In genomic region chr3:14425574-14426304, GRCh38 we compare ENCODE assay signal across 8 cellular contexts. TPM values are rescaled to one million over a fixed set of nuclear protein-coding genes. Genes with fewer than 3 reads are reported as not detected.
DNase-seq lines count a peak whose midpoint lies in the region; ATAC-seq and TF ChIP-seq lines count a peak whose summit lies in the region.

No MANE protein-coding gene starts in this region.

- no peak for TF ChIP-seq CTCF in smooth muscle cell (IDR thresholded peaks at IDR 0.05; ENCODE audit: borderline replicate concordance, insufficient read depth, poor library complexity, severe bottlenecking)

- H3K4me1 ChIP-seq in smooth muscle cell (ENCODE audit: low read depth), result no peaks in the 10 kb centered on the region

- no peak overlapping the region for H3K4me2 ChIP-seq in smooth muscle cell

- no peaks in the 10 kb centered on the region for H3K27me3 Mint-ChIP-seq in activated CD8-positive, alpha-beta memory T cell treated with anti-CD3 and anti-CD28 coated beads, Interleukin-2, amount 10 ng/mL, durations not matched to agents 7 days and 5 days
- H3K27me3 Mint-ChIP-seq in naive thymus-derived CD8-positive, alpha-beta T cell, result no peaks in the 10 kb centered on the region

- H3K27me3 ChIP-seq in smooth muscle cell (ENCODE audit: low read depth), result no peaks in the 10 kb centered on the region

- DNase-seq in EH (ENCODE audit: low read depth) (peak; percentile 77), DMS153 (lab: John Stamatoyannopoulos, UW) (no peak), hippocampal formation (lab: John Stamatoyannopoulos, UW) (no peak), smooth muscle cell (lab: John Stamatoyannopoulos, UW; ENCODE audit: unreplicated experiment) (no peak)
- DNase-seq in activated CD8-positive, alpha-beta memory T cell treated with anti-CD3 and anti-CD28 coated beads, Interleukin-2, amount 10 ng/mL, durations not matched to agents 7 days and 5 days, result peak; percentile 88
- DNase-seq in naive thymus-derived CD8-positive, alpha-beta T cell, result peak in 8 of 10 donors; percentile 23 to 43 (median 35)

- WGBS in smooth muscle cell (ENCODE audit: low lambda C conversion rate), result 66% methylated on average over 16 of the region's 16 CpGs

- H3K9ac ChIP-seq in smooth muscle cell (ENCODE audit: low read depth), result no peak overlapping the region

- no peaks in the 10 kb centered on the region for H3K9me3 ChIP-seq in KOPT-K1 (ENCODE audit: insufficient read depth, low read length, poor library complexity, severe bottlenecking)
- no peaks in the 10 kb centered on the region for H3K9me3 ChIP-seq in smooth muscle cell (replicated peaks; ENCODE audit: low read depth)

- no peaks in the 10 kb centered on the region for H3K9me3 Mint-ChIP-seq in activated CD8-positive, alpha-beta memory T cell treated with anti-CD3 and anti-CD28 coated beads, Interleukin-2, amount 10 ng/mL, durations not matched to agents 7 days and 5 days (ENCODE audit: low read depth)
- H3K9me3 Mint-ChIP-seq in naive thymus-derived CD8-positive, alpha-beta T cell, result no peaks in the 10 kb centered on the region

- peak overlapping the region; percentile 91 for H3K27ac Mint-ChIP-seq in activated CD8-positive, alpha-beta memory T cell treated with anti-CD3 and anti-CD28 coated beads, Interleukin-2, amount 10 ng/mL, durations not matched to agents 7 days and 5 days
- peak overlapping the region; percentile 74 to 99 (median 91) for H3K27ac Mint-ChIP-seq in naive thymus-derived CD8-positive, alpha-beta T cell

- peak; percentile 48 for ATAC-seq in GM19455 (IDR thresholded peaks at IDR 0.05; ENCODE audit: unreplicated experiment)
- ATAC-seq in activated CD8-positive, alpha-beta memory T cell treated with anti-CD3 and anti-CD28 coated beads, Interleukin-2, amount 10 ng/mL, durations not matched to agents 7 days and 5 days, result peak; percentile 76
- ATAC-seq in naive thymus-derived CD8-positive, alpha-beta T cell, result peak; percentile 67 to 70

- H3K27ac ChIP-seq in KOPT-K1 (ENCODE audit: low read depth, low read length, poor library complexity, severe bottlenecking), result peak overlapping the region; percentile 53
- H3K27ac ChIP-seq in smooth muscle cell (ENCODE audit: low read depth), result no peak overlapping the region

- H3K36me3 Mint-ChIP-seq in activated CD8-positive, alpha-beta memory T cell treated with anti-CD3 and anti-CD28 coated beads, Interleukin-2, amount 10 ng/mL, durations not matched to agents 7 days and 5 days, result no peaks in the 10 kb centered on the region
- peaks cover 0 to 6% (median 0%) of the 10 kb centered on the region in 3 donors for H3K36me3 Mint-ChIP-seq in naive thymus-derived CD8-positive, alpha-beta T cell

- H3K4me1 Mint-ChIP-seq in activated CD8-positive, alpha-beta memory T cell treated with anti-CD3 and anti-CD28 coated beads, Interleukin-2, amount 10 ng/mL, durations not matched to agents 7 days and 5 days, result peaks cover 89% of the 10 kb centered on the region
- peaks cover 48 to 89% (median 83%) of the 10 kb centered on the region in 4 donors for H3K4me1 Mint-ChIP-seq in naive thymus-derived CD8-positive, alpha-beta T cell

- H3K4me3 Mint-ChIP-seq in activated CD8-positive, alpha-beta memory T cell treated with anti-CD3 and anti-CD28 coated beads, Interleukin-2, amount 10 ng/mL, durations not matched to agents 7 days and 5 days, result peak overlapping the region; percentile 57
- peak overlapping the region; percentile 62 to 80 (median 72) for H3K4me3 Mint-ChIP-seq in naive thymus-derived CD8-positive, alpha-beta T cell

- H3K36me3 ChIP-seq in KOPT-K1 (ENCODE audit: insufficient read depth, low read length), result peaks cover 9% of the 10 kb centered on the region
- H3K36me3 ChIP-seq in smooth muscle cell (ENCODE audit: low read depth), result no peaks in the 10 kb centered on the region

- no peak overlapping the region for H2AFZ ChIP-seq in smooth muscle cell (ENCODE audit: low read depth)

- CTCF ChIA-PET in activated CD8-positive, alpha-beta memory T cell treated with anti-CD3 and anti-CD28 coated beads, Interleukin-2, amount 10 ng/mL, durations not matched to agents 7 days and 5 days (lab: Charles Lee), result interaction anchor here (1.6 to 3.1 kb wide), 5 partner anchors 10 to 35 kb away, joined by 3 to 15 read pairs (median 8); partner anchors contain the start of gene SLC6A6

- H3K79me2 ChIP-seq in smooth muscle cell (ENCODE audit: low read depth), result no peaks in the 10 kb centered on the region

- POLR2A ChIA-PET in naive thymus-derived CD8-positive, alpha-beta T cell (lab: Charles Lee), result interaction anchor here (1.5 kb wide), 1 partner anchor 23 kb away, joined by 7 read pairs; the partner anchor contains the start of gene SLC6A6

- peaks cover 13% of the 10 kb centered on the region for H4K20me1 ChIP-seq in smooth muscle cell (ENCODE audit: low read depth)

- H3F3A ChIP-seq in smooth muscle cell (ENCODE audit: low read depth), result peaks cover 3% of the 10 kb centered on the region

- no peak overlapping the region for H3K4me3 ChIP-seq in smooth muscle cell

RNA-seq across cellular contexts. Expression of gene SLC6A6, which starts 23.3 kb away (rescaled TPM):
- total RNA-seq in activated CD8-positive, alpha-beta memory T cell treated with anti-CD3 and anti-CD28 coated beads, Interleukin-2, amount 10 ng/mL, durations not matched to agents 7 days and 5 days, result 10 to 100 TPM; 55.3 to 64.6 TPM
- 10 to 100 TPM; 43.1 to 43.7 TPM for total RNA-seq in naive thymus-derived CD8-positive, alpha-beta T cell
- polyA plus RNA-seq in naive thymus-derived CD8-positive, alpha-beta T cell, result 1 to 10 TPM; 2.1 to 5.0 (median 3.0) TPM
- 11.7 and 13.9 TPM in 2 replicates for total RNA-seq in smooth muscle cell
- 8.5 and 9.4 TPM in 2 replicates for polyA plus RNA-seq in smooth muscle cell

Comparison
In these comparisons a context has a peak if more than half of its experiments do, and no peak if none do; other contexts are left out.
1. DNase-seq: peak in EH (single experiment), activated CD8-positive, alpha-beta memory T cell treated with anti-CD3 and anti-CD28 coated beads, Interleukin-2, amount 10 ng/mL, durations not matched to agents 7 days and 5 days (single experiment) and naive thymus-derived CD8-positive, alpha-beta T cell (8 of 10); none in DMS153 (single experiment), hippocampal formation (0 of 2) and smooth muscle cell (single experiment).
2. Peak in every context shown above with its lines, with median percentiles within 50 percentile points of each other: ATAC-seq.